ENCODE assay signal across 31 cellular contexts in genomic region chr4:533318-534100, GRCh38. TPM values are rescaled to one million over a fixed set of nuclear protein-coding genes. Genes with fewer than 3 reads are reported as not detected.
"Had no signal": no experiment of that assay in that cellular context is flagged by ENCODE, and none has a peak within 500 bp of the region (broad histone marks: within the 10 kb centered on the region; RNA-seq: fewer than 3 reads in every experiment).

No MANE protein-coding gene starts in this region.

- H3K27me3 Mint-ChIP-seq: activated CD4-positive, alpha-beta memory T cell treated with anti-CD3 and anti-CD28 coated beads for 36 hours; activated CD4-positive, alpha-beta T cell treated with anti-CD3 and anti-CD28 coated beads, Interleukin-2, amount 10 ng/mL, durations not matched to agents 24 days and 14 days; activated T-helper 17 cell treated with anti-CD3 and anti-CD28 coated beads, Interleukin-2, amount 50 U/mL, for 72 hours; dendritic cell treated with granulocyte-macrophage colony-stimulating factor and Interleukin-4, amounts not matched to agents 40 ng/mL and 50 ng/mL, for 4 days had no signal

- DNase-seq: activated CD4-positive, alpha-beta memory T cell treated with anti-CD3 and anti-CD28 coated beads for 36 hours; activated CD4-positive, alpha-beta T cell treated with anti-CD3 and anti-CD28 coated beads, Interleukin-2, amount 10 ng/mL, durations not matched to agents 24 days and 14 days; activated CD4-positive, CD25-positive, alpha-beta regulatory T cell treated with anti-CD3 and anti-CD28 coated beads, Interleukin-2, amount 50 U/mL, for 72 hours; activated gamma-delta T cell treated with Interleukin-2 at 50 U/mL for 16 hours; activated naive CD4-positive, alpha-beta T cell treated with anti-CD3 and anti-CD28 coated beads, Interleukin-2, amount 50 U/mL, for 16 hours; activated T-cell treated with anti-CD3 and anti-CD28 coated beads, Interleukin-2, amount 50 U/mL, for 4 hours; caudate nucleus; hypothalamus; immature natural killer cell; kidney glomerular epithelial cell; mucosa of descending colon; pancreas; psoas muscle; stimulated activated CD4-positive, alpha-beta T cell treated with anti-CD3 and anti-CD28 coated beads, Interleukin-15, amount 100 ng/mL, for 24 hours; stimulated activated naive CD4-positive, alpha-beta T cell; T-helper 2 cell; testis; transverse colon had no signal

- FAIRE-seq: pancreas had no signal

- H3K27ac Mint-ChIP-seq: activated CD4-positive, alpha-beta memory T cell treated with anti-CD3 and anti-CD28 coated beads for 36 hours; activated CD4-positive, alpha-beta T cell treated with anti-CD3 and anti-CD28 coated beads, Interleukin-2, amount 10 ng/mL, durations not matched to agents 24 days and 14 days; activated T-helper 17 cell treated with anti-CD3 and anti-CD28 coated beads, Interleukin-2, amount 50 U/mL, for 72 hours; brain; dendritic cell treated with granulocyte-macrophage colony-stimulating factor and Interleukin-4, amounts not matched to agents 40 ng/mL and 50 ng/mL, for 4 days; nephron had no signal

- H3K9me3 Mint-ChIP-seq: activated T-cell treated with anti-CD3 and anti-CD28 coated beads, Interleukin-2, amount 50 U/mL, for 4 hours; brain; nephron had no signal

- H3K9me3 ChIP-seq: esophagus muscularis mucosa, heart left ventricle, mucosa of descending colon, neutrophil, pancreas, psoas muscle, testis, transverse colon had no signal

- H3K27me3 ChIP-seq: esophagus muscularis mucosa, foreskin keratinocyte, heart left ventricle, neutrophil, pancreas, testis, transverse colon had no signal

- H3K27ac ChIP-seq: esophagus muscularis mucosa, foreskin keratinocyte, heart left ventricle, neutrophil, pancreas, psoas muscle, testis, transverse colon had no signal

- H3K4me1 Mint-ChIP-seq: activated CD4-positive, alpha-beta T cell treated with anti-CD3 and anti-CD28 coated beads, Interleukin-2, amount 10 ng/mL, durations not matched to agents 24 days and 14 days; brain; nephron had no signal

- H3K4me2 ChIP-seq: smooth muscle cell had no signal

- ATAC-seq: heart left ventricle, left lobe of liver, pancreas had no signal

- H3K4me1 ChIP-seq: esophagus muscularis mucosa, foreskin keratinocyte, heart left ventricle, pancreas, psoas muscle, testis, transverse colon had no signal

- H3K4me3 Mint-ChIP-seq: activated CD4-positive, alpha-beta memory T cell treated with anti-CD3 and anti-CD28 coated beads for 36 hours; activated CD4-positive, alpha-beta T cell treated with anti-CD3 and anti-CD28 coated beads, Interleukin-2, amount 10 ng/mL, durations not matched to agents 24 days and 14 days; activated T-cell treated with anti-CD3 and anti-CD28 coated beads, Interleukin-2, amount 50 U/mL, for 4 hours; activated T-helper 17 cell treated with anti-CD3 and anti-CD28 coated beads, Interleukin-2, amount 50 U/mL, for 72 hours; brain; dendritic cell treated with granulocyte-macrophage colony-stimulating factor and Interleukin-4, amounts not matched to agents 40 ng/mL and 50 ng/mL, for 4 days; immature natural killer cell; nephron had no signal

- H3K4me3 ChIP-seq: esophagus muscularis mucosa, heart left ventricle, lung, mucosa of descending colon, pancreas, psoas muscle, smooth muscle cell, testis, transverse colon had no signal

RNA-seq across cellular contexts. Expression of gene TMEM271, which starts 42.6 kb away (rescaled TPM):
- total RNA-seq: activated CD4-positive, alpha-beta memory T cell treated with anti-CD3 and anti-CD28 coated beads for 36 hours; activated CD4-positive, alpha-beta T cell treated with anti-CD3 and anti-CD28 coated beads, Interleukin-2, amount 10 ng/mL, durations not matched to agents 24 days and 14 days; activated T-cell treated with anti-CD3 and anti-CD28 coated beads, Interleukin-2, amount 50 U/mL, for 4 hours; activated T-helper 17 cell treated with anti-CD3 and anti-CD28 coated beads, Interleukin-2, amount 50 U/mL, for 72 hours; foreskin keratinocyte; heart left ventricle; left lobe of liver; lung; myocyte; psoas muscle; smooth muscle cell; transverse colon had no signal
- polyA plus RNA-seq: foreskin keratinocyte, heart left ventricle, immature natural killer cell, lung, psoas muscle, smooth muscle cell, urinary bladder had no signal
